ENCODE assay signal across 1 cellular context in genomic region chr20:24782801-24783630, GRCh38.
TF ChIP-seq lines count a peak whose summit lies in the region.

No MANE protein-coding gene starts in this region.

TF ChIP-seq in GM23338, 12 proteins besides CTCF, POLR2A, EP300 and RAD21 (continued from another document):
- no peak for TF ChIP-seq JUNB (IDR thresholded peaks at IDR 0.05; ENCODE audit: unreplicated experiment)
- TF ChIP-seq, protein P1, sequence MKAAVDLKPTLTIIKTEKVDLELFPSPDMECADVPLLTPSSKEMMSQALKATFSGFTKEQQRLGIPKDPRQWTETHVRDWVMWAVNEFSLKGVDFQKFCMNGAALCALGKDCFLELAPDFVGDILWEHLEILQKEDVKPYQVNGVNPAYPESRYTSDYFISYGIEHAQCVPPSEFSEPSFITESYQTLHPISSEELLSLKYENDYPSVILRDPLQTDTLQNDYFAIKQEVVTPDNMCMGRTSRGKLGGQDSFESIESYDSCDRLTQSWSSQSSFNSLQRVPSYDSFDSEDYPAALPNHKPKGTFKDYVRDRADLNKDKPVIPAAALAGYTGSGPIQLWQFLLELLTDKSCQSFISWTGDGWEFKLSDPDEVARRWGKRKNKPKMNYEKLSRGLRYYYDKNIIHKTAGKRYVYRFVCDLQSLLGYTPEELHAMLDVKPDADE (IDR thresholded peaks at IDR 0.05), result no peak
- TF ChIP-seq ZNF462 (CRISPR knock-in tag; IDR thresholded peaks at IDR 0.05), result no peak
- no peak for TF ChIP-seq NANOG (IDR thresholded peaks at IDR 0.05; ENCODE audit: borderline replicate concordance)
- TF ChIP-seq EZH2 (IDR thresholded peaks at IDR 0.05; ENCODE audit: low read depth, unreplicated experiment), result no peak
- no peak for TF ChIP-seq CREB1 (CRISPR knock-in tag; IDR thresholded peaks at IDR 0.05; ENCODE audit: low read depth)
- no peak for TF ChIP-seq EZH2phosphoT487 (IDR thresholded peaks at IDR 0.05; ENCODE audit: unreplicated experiment)
- no peak for TF ChIP-seq STAT1 (IDR thresholded peaks at IDR 0.05; ENCODE audit: unreplicated experiment)
